1 cellular context compared by ENCODE assay signal in the genomic region with DNA sequence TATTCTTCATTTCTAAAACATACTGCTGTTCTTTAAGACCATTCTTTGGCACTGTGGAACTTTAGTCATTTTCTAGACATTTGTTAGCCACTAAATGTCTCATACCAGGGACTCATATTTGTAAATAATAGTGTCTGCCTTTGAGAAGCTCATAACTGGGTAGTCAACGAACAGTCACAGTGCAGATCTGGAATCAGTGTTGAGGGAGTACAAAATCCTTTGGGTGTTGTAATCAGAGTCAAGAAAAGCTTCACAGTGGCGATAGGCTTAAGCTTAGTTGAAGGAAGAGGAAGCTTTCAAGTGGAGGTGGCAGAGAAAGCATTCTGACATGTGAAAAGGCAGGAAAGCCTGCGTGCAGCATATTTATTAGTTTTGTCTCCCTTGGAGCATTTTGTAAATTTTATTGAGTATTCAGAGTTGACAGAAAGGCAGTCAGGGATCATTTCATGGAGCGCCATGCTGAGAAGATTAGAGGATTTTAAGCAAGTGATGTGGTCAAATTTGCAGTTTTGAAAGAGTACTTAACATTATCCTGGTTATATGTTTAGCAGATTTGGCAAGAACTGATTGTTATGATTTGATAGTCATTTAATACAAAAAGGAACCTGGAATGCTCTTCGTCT.
TF ChIP-seq lines count a peak whose summit lies in the region.

No MANE protein-coding gene starts in this region.

TF ChIP-seq in HEK293, 187 proteins besides CTCF, POLR2A, EP300 and RAD21 (continued from another document and continues in another):
- TF ChIP-seq, protein P1, sequence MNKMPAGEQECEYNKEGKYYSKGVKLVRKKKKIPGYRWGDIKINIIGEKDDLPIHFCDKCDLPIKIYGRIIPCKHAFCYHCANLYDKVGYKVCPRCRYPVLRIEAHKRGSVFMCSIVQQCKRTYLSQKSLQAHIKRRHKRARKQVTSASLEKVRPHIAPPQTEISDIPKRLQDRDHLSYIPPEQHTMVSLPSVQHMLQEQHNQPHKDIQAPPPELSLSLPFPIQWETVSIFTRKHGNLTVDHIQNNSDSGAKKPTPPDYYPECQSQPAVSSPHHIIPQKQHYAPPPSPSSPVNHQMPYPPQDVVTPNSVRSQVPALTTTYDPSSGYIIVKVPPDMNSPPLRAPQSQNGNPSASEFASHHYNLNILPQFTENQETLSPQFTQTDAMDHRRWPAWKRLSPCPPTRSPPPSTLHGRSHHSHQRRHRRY (tag by site-specific recombination; IDR thresholded peaks at IDR 0.05), result no peak
- TF ChIP-seq ZNF133 (tag by site-specific recombination; IDR thresholded peaks at IDR 0.05) (no peak), BCL11A (tag by site-specific recombination; IDR thresholded peaks at IDR 0.05; ENCODE audit: low read depth) (peak; percentile 58; the same call in 1 of the 2 replicates), ZNF596 (tag by site-specific recombination; IDR thresholded peaks at IDR 0.05) (peak; percentile 78), ZNF555 (tag by site-specific recombination; conservative IDR thresholded peaks at IDR 0.05) (no peak), ZNF214 (tag by site-specific recombination; IDR thresholded peaks at IDR 0.05; ENCODE audit: borderline replicate concordance) (no peak), ZNF629 (tag by site-specific recombination; IDR thresholded peaks at IDR 0.05) (peak; percentile 51; the same call in 1 of the 2 replicates), ZNF660 (tag by site-specific recombination; IDR thresholded peaks at IDR 0.05) (no peak), ZBTB48 (tag by site-specific recombination; IDR thresholded peaks at IDR 0.05) (no peak), ZNF132 (tag by site-specific recombination; IDR thresholded peaks at IDR 0.05; ENCODE audit: borderline replicate concordance) (no peak), ZNF324 (tag by site-specific recombination; IDR thresholded peaks at IDR 0.05) (no peak), ZNF658 (tag by site-specific recombination; IDR thresholded peaks at IDR 0.05) (no peak), ZNF621 (tag by site-specific recombination; IDR thresholded peaks at IDR 0.05) (no peak), WT1 (tag by site-specific recombination; IDR thresholded peaks at IDR 0.05) (no peak), ZNF785 (tag by site-specific recombination; IDR thresholded peaks at IDR 0.05) (no peak), ZNF529 (tag by site-specific recombination; IDR thresholded peaks at IDR 0.05; ENCODE audit: insufficient replicate concordance) (no peak), ZNF341 (tag by site-specific recombination; IDR thresholded peaks at IDR 0.05; ENCODE audit: low read depth) (no peak), ZNF2 (tag by site-specific recombination; IDR thresholded peaks at IDR 0.05) (peak; percentile 61), ZNF521 (tag by site-specific recombination; IDR thresholded peaks at IDR 0.05) (no peak), ZNF16 (tag by site-specific recombination; IDR thresholded peaks at IDR 0.05; ENCODE audit: low read depth) (no peak), YY1 (tag by site-specific recombination; IDR thresholded peaks at IDR 0.05) (no peak), ZNF112 (tag by site-specific recombination; IDR thresholded peaks at IDR 0.05) (no peak), HOXA7 (CRISPR knock-in tag; IDR thresholded peaks at IDR 0.05; ENCODE audit: borderline replicate concordance) (no peak), ZXDB (tag by site-specific recombination; IDR thresholded peaks at IDR 0.05) (peak; percentile 70; the same call in 1 of the 2 replicates), ZNF707 (tag by site-specific recombination; IDR thresholded peaks at IDR 0.05) (no peak), ZNF292 (tag by site-specific recombination; IDR thresholded peaks at IDR 0.05; ENCODE audit: borderline replicate concordance, low read depth) (no peak), EGR2 (tag by site-specific recombination; IDR thresholded peaks at IDR 0.05; ENCODE audit: low read depth) (no peak), MZF1 (tag by site-specific recombination; IDR thresholded peaks at IDR 0.05; ENCODE audit: borderline replicate concordance) (peak; percentile 48; the same call in 1 of the 2 replicates), ZBTB21 (tag by site-specific recombination; IDR thresholded peaks at IDR 0.05) (no peak), TCF7L2 (IDR thresholded peaks at IDR 0.05; ENCODE audit: borderline replicate concordance, low read depth, low read length) (peak; percentile 90; the same call in 1 of the 2 replicates), ZNF670 (tag by site-specific recombination; IDR thresholded peaks at IDR 0.05; ENCODE audit: low read depth) (no peak), ZNF843 (tag by site-specific recombination; IDR thresholded peaks at IDR 0.05) (peak; percentile 97), ZNF654 (tag by site-specific recombination; IDR thresholded peaks at IDR 0.05; ENCODE audit: low read depth) (no peak), ZNF514 (tag by site-specific recombination; IDR thresholded peaks at IDR 0.05) (no peak), ZNF157 (tag by site-specific recombination; IDR thresholded peaks at IDR 0.05) (no peak), ZNF768 (tag by site-specific recombination; IDR thresholded peaks at IDR 0.05) (no peak), ZFP37 (tag by site-specific recombination; IDR thresholded peaks at IDR 0.05) (no peak), KLF8 (tag by site-specific recombination; IDR thresholded peaks at IDR 0.05) (peak; percentile 21; the same call in 1 of the 2 replicates), YY2 (tag by site-specific recombination; IDR thresholded peaks at IDR 0.05) (no peak), ZNF510 (tag by site-specific recombination; IDR thresholded peaks at IDR 0.05; ENCODE audit: insufficient replicate concordance) (no peak), ZNF175 (tag by site-specific recombination; IDR thresholded peaks at IDR 0.05) (no peak), ZBTB8A (tag by site-specific recombination; IDR thresholded peaks at IDR 0.05) (peak; percentile 52), ZNF585B (tag by site-specific recombination; IDR thresholded peaks at IDR 0.05) (no peak), RBAK (tag by site-specific recombination; IDR thresholded peaks at IDR 0.05) (no peak), ZNF350 (tag by site-specific recombination; IDR thresholded peaks at IDR 0.05) (no peak), ZNF701 (tag by site-specific recombination; IDR thresholded peaks at IDR 0.05) (no peak), GFI1B (tag by site-specific recombination; IDR thresholded peaks at IDR 0.05) (peak; percentile 90), ZNF792 (tag by site-specific recombination; IDR thresholded peaks at IDR 0.05) (no peak), ZNF302 (tag by site-specific recombination; IDR thresholded peaks at IDR 0.05; ENCODE audit: low read depth) (no peak), ZNF677 (tag by site-specific recombination; IDR thresholded peaks at IDR 0.05) (no peak), ZNF239 (tag by site-specific recombination; IDR thresholded peaks at IDR 0.05) (no peak), BCL11B (tag by site-specific recombination; IDR thresholded peaks at IDR 0.05; ENCODE audit: low read depth) (peak; percentile 92), GLIS2 (tag by site-specific recombination; IDR thresholded peaks at IDR 0.05) (no peak)
- TF ChIP-seq, protein P2, sequence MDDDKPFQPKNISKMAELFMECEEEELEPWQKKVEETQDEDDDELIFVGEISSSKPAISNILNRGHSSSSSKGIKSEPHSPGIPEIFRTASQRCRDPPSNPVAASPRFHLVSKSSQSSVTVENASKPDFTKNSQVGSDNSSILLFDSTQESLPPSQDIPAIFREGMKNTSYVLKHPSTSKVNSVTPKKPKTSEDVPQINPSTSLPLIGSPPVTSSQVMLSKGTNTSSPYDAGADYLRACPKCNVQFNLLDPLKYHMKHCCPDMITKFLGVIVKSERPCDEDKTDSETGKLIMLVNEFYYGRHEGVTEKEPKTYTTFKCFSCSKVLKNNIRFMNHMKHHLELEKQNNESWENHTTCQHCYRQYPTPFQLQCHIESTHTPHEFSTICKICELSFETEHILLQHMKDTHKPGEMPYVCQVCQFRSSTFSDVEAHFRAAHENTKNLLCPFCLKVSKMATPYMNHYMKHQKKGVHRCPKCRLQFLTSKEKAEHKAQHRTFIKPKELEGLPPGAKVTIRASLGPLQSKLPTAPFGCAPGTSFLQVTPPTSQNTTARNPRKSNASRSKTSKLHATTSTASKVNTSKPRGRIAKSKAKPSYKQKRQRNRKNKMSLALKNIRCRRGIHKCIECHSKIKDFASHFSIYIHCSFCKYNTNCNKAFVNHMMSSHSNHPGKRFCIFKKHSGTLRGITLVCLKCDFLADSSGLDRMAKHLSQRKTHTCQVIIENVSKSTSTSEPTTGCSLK (tag by site-specific recombination; IDR thresholded peaks at IDR 0.05), result no peak
- TF ChIP-seq, protein P3, sequence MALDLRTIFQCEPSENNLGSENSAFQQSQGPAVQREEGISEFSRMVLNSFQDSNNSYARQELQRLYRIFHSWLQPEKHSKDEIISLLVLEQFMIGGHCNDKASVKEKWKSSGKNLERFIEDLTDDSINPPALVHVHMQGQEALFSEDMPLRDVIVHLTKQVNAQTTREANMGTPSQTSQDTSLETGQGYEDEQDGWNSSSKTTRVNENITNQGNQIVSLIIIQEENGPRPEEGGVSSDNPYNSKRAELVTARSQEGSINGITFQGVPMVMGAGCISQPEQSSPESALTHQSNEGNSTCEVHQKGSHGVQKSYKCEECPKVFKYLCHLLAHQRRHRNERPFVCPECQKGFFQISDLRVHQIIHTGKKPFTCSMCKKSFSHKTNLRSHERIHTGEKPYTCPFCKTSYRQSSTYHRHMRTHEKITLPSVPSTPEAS (tag by site-specific recombination; IDR thresholded peaks at IDR 0.05), result no peak
- TF ChIP-seq, protein P4, sequence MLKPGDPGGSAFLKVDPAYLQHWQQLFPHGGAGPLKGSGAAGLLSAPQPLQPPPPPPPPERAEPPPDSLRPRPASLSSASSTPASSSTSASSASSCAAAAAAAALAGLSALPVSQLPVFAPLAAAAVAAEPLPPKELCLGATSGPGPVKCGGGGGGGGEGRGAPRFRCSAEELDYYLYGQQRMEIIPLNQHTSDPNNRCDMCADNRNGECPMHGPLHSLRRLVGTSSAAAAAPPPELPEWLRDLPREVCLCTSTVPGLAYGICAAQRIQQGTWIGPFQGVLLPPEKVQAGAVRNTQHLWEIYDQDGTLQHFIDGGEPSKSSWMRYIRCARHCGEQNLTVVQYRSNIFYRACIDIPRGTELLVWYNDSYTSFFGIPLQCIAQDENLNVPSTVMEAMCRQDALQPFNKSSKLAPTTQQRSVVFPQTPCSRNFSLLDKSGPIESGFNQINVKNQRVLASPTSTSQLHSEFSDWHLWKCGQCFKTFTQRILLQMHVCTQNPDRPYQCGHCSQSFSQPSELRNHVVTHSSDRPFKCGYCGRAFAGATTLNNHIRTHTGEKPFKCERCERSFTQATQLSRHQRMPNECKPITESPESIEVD (tag by site-specific recombination; IDR thresholded peaks at IDR 0.05), result peak; percentile 99
- TF ChIP-seq, protein P5, sequence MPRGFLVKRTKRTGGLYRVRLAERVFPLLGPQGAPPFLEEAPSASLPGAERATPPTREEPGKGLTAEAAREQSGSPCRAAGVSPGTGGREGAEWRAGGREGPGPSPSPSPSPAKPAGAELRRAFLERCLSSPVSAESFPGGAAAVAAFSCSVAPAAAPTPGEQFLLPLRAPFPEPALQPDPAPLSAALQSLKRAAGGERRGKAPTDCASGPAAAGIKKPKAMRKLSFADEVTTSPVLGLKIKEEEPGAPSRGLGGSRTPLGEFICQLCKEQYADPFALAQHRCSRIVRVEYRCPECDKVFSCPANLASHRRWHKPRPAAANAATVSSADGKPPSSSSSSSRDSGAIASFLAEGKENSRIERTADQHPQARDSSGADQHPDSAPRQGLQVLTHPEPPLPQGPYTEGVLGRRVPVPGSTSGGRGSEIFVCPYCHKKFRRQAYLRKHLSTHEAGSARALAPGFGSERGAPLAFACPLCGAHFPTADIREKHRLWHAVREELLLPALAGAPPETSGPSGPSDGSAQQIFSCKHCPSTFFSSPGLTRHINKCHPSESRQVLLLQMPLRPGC (tag by site-specific recombination; IDR thresholded peaks at IDR 0.05), result peak; percentile 54; the same call in 1 of the 2 replicates
- TF ChIP-seq, protein P6, sequence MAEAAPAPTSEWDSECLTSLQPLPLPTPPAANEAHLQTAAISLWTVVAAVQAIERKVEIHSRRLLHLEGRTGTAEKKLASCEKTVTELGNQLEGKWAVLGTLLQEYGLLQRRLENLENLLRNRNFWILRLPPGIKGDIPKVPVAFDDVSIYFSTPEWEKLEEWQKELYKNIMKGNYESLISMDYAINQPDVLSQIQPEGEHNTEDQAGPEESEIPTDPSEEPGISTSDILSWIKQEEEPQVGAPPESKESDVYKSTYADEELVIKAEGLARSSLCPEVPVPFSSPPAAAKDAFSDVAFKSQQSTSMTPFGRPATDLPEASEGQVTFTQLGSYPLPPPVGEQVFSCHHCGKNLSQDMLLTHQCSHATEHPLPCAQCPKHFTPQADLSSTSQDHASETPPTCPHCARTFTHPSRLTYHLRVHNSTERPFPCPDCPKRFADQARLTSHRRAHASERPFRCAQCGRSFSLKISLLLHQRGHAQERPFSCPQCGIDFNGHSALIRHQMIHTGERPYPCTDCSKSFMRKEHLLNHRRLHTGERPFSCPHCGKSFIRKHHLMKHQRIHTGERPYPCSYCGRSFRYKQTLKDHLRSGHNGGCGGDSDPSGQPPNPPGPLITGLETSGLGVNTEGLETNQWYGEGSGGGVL (tag by site-specific recombination; IDR thresholded peaks at IDR 0.05), result no peak
- TF ChIP-seq, protein P7, sequence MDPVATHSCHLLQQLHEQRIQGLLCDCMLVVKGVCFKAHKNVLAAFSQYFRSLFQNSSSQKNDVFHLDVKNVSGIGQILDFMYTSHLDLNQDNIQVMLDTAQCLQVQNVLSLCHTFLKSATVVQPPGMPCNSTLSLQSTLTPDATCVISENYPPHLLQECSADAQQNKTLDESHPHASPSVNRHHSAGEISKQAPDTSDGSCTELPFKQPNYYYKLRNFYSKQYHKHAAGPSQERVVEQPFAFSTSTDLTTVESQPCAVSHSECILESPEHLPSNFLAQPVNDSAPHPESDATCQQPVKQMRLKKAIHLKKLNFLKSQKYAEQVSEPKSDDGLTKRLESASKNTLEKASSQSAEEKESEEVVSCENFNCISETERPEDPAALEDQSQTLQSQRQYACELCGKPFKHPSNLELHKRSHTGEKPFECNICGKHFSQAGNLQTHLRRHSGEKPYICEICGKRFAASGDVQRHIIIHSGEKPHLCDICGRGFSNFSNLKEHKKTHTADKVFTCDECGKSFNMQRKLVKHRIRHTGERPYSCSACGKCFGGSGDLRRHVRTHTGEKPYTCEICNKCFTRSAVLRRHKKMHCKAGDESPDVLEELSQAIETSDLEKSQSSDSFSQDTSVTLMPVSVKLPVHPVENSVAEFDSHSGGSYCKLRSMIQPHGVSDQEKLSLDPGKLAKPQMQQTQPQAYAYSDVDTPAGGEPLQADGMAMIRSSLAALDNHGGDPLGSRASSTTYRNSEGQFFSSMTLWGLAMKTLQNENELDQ (tag by site-specific recombination; IDR thresholded peaks at IDR 0.05; ENCODE audit: low read depth), result no peak
- TF ChIP-seq, protein P8, sequence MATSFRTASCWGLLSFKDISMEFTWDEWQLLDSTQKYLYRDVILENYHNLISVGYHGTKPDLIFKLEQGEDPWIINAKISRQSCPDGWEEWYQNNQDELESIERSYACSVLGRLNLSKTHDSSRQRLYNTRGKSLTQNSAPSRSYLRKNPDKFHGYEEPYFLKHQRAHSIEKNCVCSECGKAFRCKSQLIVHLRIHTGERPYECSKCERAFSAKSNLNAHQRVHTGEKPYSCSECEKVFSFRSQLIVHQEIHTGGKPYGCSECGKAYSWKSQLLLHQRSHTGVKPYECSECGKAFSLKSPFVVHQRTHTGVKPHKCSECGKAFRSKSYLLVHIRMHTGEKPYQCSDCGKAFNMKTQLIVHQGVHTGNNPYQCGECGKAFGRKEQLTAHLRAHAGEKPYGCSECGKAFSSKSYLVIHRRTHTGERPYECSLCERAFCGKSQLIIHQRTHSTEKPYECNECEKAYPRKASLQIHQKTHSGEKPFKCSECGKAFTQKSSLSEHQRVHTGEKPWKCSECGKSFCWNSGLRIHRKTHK (tag by site-specific recombination; IDR thresholded peaks at IDR 0.05), result no peak
